In the genomic region with DNA sequence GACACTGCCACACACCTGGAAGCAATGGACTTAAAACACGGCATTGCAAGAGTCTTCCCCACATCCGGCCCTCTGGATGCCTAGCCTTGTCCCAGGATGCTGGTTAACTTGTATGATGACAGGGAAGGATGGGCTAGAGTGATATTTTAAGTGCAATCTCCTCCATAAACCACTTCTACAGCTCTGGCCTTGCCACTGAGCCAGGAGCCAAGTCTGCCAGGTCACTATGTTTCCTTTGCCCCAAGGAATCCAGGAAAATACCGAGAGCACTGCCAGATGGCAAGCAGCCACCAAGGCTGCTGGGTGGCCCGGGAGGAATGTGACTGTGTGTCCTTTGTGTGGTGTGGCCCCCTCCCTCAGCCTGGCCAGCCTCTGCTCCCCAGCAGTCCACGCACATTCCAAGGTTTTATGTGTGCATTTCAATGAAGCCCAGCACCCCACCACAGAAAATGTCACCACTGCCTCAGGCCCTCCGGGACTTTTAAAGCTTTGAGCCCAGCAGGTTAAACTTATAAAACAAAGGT, we compare ENCODE assay signal across 9 cellular contexts.
DNase-seq lines count a peak whose midpoint lies in the region; ATAC-seq and TF ChIP-seq lines count a peak whose summit lies in the region.
"Had no signal": no experiment of that assay in that cellular context is flagged by ENCODE, and none has a peak within 500 bp of the region (broad histone marks: within the 10 kb centered on the region; RNA-seq: fewer than 3 reads in every experiment).

No MANE protein-coding gene starts in this region.

- no peaks in the 10 kb centered on the region for H3K9me3 ChIP-seq in hepatocyte (ENCODE audit: low read depth)

- WGBS in adipose tissue, 3 donors: 10 to 56% (median 42%) methylated on average over 6 of the region's 6 CpGs
- WGBS in hepatocyte (ENCODE audit: low lambda C conversion rate, missing lambda C conversion rate): 62% methylated on average over 6 of the region's 6 CpGs

- H3K27me3 ChIP-seq in hepatocyte: no peaks in the 10 kb centered on the region

- ATAC-seq in HG02588 (IDR thresholded peaks at IDR 0.05; ENCODE audit: unreplicated experiment) (no peak), HG02571 (IDR thresholded peaks at IDR 0.05; ENCODE audit: unreplicated experiment) (no peak)

- H3K36me3 ChIP-seq in hepatocyte (replicated peaks; ENCODE audit: insufficient read depth, low read depth): no peaks in the 10 kb centered on the region

- H2AFZ ChIP-seq in hepatocyte: no peak overlapping the region

- no peaks in the 10 kb centered on the region for H4K20me1 ChIP-seq in hepatocyte (ENCODE audit: insufficient read depth, poor library complexity, severe bottlenecking)

- no peaks in the 10 kb centered on the region for H3K9me2 ChIP-seq in hepatocyte (replicated peaks; ENCODE audit: insufficient read depth)

- TF ChIP-seq CTCF in hepatocyte (IDR thresholded peaks at IDR 0.05; ENCODE audit: poor library complexity): no peak

- H3K27ac ChIP-seq in adipose tissue (ENCODE audit: low read depth, low read length): peak overlapping the region; percentile 42
- peak overlapping the region; percentile 36 for H3K27ac ChIP-seq in hepatocyte

- H3K4me1 ChIP-seq in hepatocyte (ENCODE audit: insufficient read depth): peaks cover 17% of the 10 kb centered on the region

- no peak overlapping the region for H3K4me3 ChIP-seq in hepatocyte

- peak overlapping the region; percentile 23 for H3K4me2 ChIP-seq in hepatocyte

- H3K79me2 ChIP-seq in hepatocyte: no peaks in the 10 kb centered on the region

- peak; percentile 24 for DNase-seq in ELR (ENCODE audit: low read depth)
- DNase-seq in hepatocyte (ENCODE audit: low spot score): no peak
- DNase-seq in pulmonary artery endothelial cell (ENCODE audit: low read depth, low spot score): peak; percentile 30
- no peak for DNase-seq in NCI-H1048 (lab: John Stamatoyannopoulos, UW)
- DNase-seq in cortex of kidney (lab: John Stamatoyannopoulos, UW): no peak
- DNase-seq: activated CD4-positive, alpha-beta T cell treated with anti-CD3 and anti-CD28 coated beads, Interleukin-2, amount 10 ng/mL, durations not matched to agents 24 days and 14 days had no signal

Comparison
In these comparisons a context has a peak if more than half of its experiments do, and no peak if none do; other contexts are left out.
1. DNase-seq: peak in ELR (single experiment) and pulmonary artery endothelial cell (single experiment); none in hepatocyte (single experiment), NCI-H1048 (single experiment) and cortex of kidney (single experiment).